10 cellular contexts compared by ENCODE assay signal in genomic region chr2:26971911-26972786, GRCh38. TPM values are rescaled to one million over a fixed set of nuclear protein-coding genes. Genes with fewer than 3 reads are reported as not detected.
DNase-seq lines count a peak whose midpoint lies in the region; ATAC-seq, FAIRE-seq and TF ChIP-seq lines count a peak whose summit lies in the region.
"Had no signal": no experiment of that assay in that cellular context is flagged by ENCODE, and none has a peak within 500 bp of the region (broad histone marks: within the 10 kb centered on the region; RNA-seq: fewer than 3 reads in every experiment).

No MANE protein-coding gene starts in this region.

- H3K4me2 ChIP-seq in astrocyte (ENCODE audit: low read length) (peak overlapping the region; percentile 85), keratinocyte (ENCODE audit: control insufficient read depth, extremely low read depth, insufficient read depth, low read depth, low read length) (peak overlapping the region; percentile 81)

- dilution Hi-C loops in keratinocyte (cut with MboI; ENCODE audit: extremely low pct_ligation_motif_present, low sequenced_read_pairs), result no loop called here

- H3K9me3 ChIP-seq in cardiac muscle cell (ENCODE audit: low read depth), result no peaks in the 10 kb centered on the region
- no peaks in the 10 kb centered on the region for H3K9me3 ChIP-seq in astrocyte (ENCODE audit: insufficient read depth, low read depth, low read length)
- H3K9me3 ChIP-seq in keratinocyte (ENCODE audit: control insufficient read depth, low read depth, low read length), result no peaks in the 10 kb centered on the region
- no peaks in the 10 kb centered on the region for H3K9me3 ChIP-seq in thymus (ENCODE audit: control insufficient read depth)
- no peaks in the 10 kb centered on the region for H3K9me3 ChIP-seq in ovary

- peak overlapping the region; percentile 7 for H3K27ac Mint-ChIP-seq in astrocyte (ENCODE audit: unreplicated experiment)

- DNase-seq in cardiac muscle cell (ENCODE audit: low read depth in 1 of 2, low spot score in 1 of 2), result peak in 1 of 2 donors; percentile 52
- DNase-seq in Right ventricle myocardium inferior (ENCODE audit: missing footprints), result no peak
- DNase-seq in astrocyte (ENCODE audit: low read depth), result no peak
- DNase-seq in keratinocyte (ENCODE audit: low read depth, low spot score), result no peak
- DNase-seq in NCI-H510A (lab: John Stamatoyannopoulos, UW), result no peak
- DNase-seq in ovary, result no peak
- DNase-seq: NCI-H2171 had no signal

- peaks cover 2% of the 10 kb centered on the region for H3K9me3 Mint-ChIP-seq in astrocyte (ENCODE audit: unreplicated experiment)

- no peak for TF ChIP-seq EP300 in ovary (IDR thresholded peaks at IDR 0.05)

- no peaks in the 10 kb centered on the region for H3K36me3 ChIP-seq in cardiac muscle cell
- H3K36me3 ChIP-seq in astrocyte (ENCODE audit: insufficient read depth, low read length), result no peaks in the 10 kb centered on the region
- H3K36me3 ChIP-seq in keratinocyte (ENCODE audit: control insufficient read depth in 2 of 2, extremely low read depth in 1 of 2, insufficient read depth in 2 of 2, low read length in 2 of 2), result no peaks in the 10 kb centered on the region
- no peaks in the 10 kb centered on the region for H3K36me3 ChIP-seq in thymus (ENCODE audit: control insufficient read depth, insufficient read depth)
- H3K36me3 ChIP-seq in ovary, result no peaks in the 10 kb centered on the region

- FAIRE-seq in astrocyte (lab: Jason Lieb, UNC) (no peak), keratinocyte (lab: Jason Lieb, UNC) (peak; percentile 39)
- FAIRE-seq: GM18507 had no signal

- H3K36me3 Mint-ChIP-seq in astrocyte (ENCODE audit: low read depth, unreplicated experiment), result peaks cover 3% of the 10 kb centered on the region

- no peak overlapping the region for H3K9ac ChIP-seq in astrocyte (ENCODE audit: low read length)
- peak overlapping the region; percentile 60 for H3K9ac ChIP-seq in keratinocyte (ENCODE audit: control insufficient read depth, extremely low read depth, insufficient read depth, low read length)

- H3K27me3 ChIP-seq in cardiac muscle cell (peaks cover 20% of the 10 kb centered on the region), astrocyte (ENCODE audit: insufficient read depth, low read length) (peaks cover 9% of the 10 kb centered on the region), keratinocyte (ENCODE audit: control insufficient read depth, extremely low read depth, insufficient read depth, low read length) (peaks cover 8% of the 10 kb centered on the region), thymus (ENCODE audit: control insufficient read depth, insufficient read depth) (peaks cover 36% of the 10 kb centered on the region), ovary (no peaks in the 10 kb centered on the region)

- H3K4me1 ChIP-seq in cardiac muscle cell (ENCODE audit: low read depth) (peaks cover 51% of the 10 kb centered on the region), astrocyte (ENCODE audit: insufficient read depth, low read length) (peaks cover 24% of the 10 kb centered on the region), keratinocyte (ENCODE audit: control insufficient read depth, extremely low read depth, insufficient read depth, low read length) (peaks cover 24% of the 10 kb centered on the region), thymus (ENCODE audit: control insufficient read depth, insufficient read depth, low read length) (peaks cover 3% of the 10 kb centered on the region), ovary (ENCODE audit: insufficient read depth) (peaks cover 4% of the 10 kb centered on the region)

- TF ChIP-seq CTCF in cardiac muscle cell (IDR thresholded peaks at IDR 0.05; ENCODE audit: low read depth, low read length) (no peak), astrocyte (IDR thresholded peaks at IDR 0.05; ENCODE audit: insufficient read depth, low read depth, low read length) (no peak), keratinocyte (optimal IDR thresholded peaks at IDR 0.05 in 1 of 3, IDR thresholded peaks at IDR 0.05 in 1 of 3, conservative IDR thresholded peaks at IDR 0.05 in 1 of 3; ENCODE audit: extremely low read depth in 1 of 3, insufficient read depth in 2 of 3, low read length in 3 of 3) (no peak), ovary (IDR thresholded peaks at IDR 0.05) (no peak)

- 93% methylated on average over 9 of the region's 9 CpGs for WGBS in thymus
- 52 to 55% (median 54%) methylated on average over 9 of the region's 9 CpGs for WGBS in ovary, 3 donors

- ATAC-seq in Right ventricle myocardium inferior, result no peak
- no peak for ATAC-seq in GM21825 (IDR thresholded peaks at IDR 0.05; ENCODE audit: unreplicated experiment)

- H3K9me1 ChIP-seq in keratinocyte (ENCODE audit: control insufficient read depth, extremely low read depth, insufficient read depth, low read length), result no peaks in the 10 kb centered on the region

- peaks cover 3% of the 10 kb centered on the region for H3K79me2 ChIP-seq in astrocyte (ENCODE audit: insufficient read depth, low read length)
- peaks cover 4% of the 10 kb centered on the region for H3K79me2 ChIP-seq in keratinocyte (ENCODE audit: control insufficient read depth, insufficient read depth, low read length)

- peak overlapping the region; percentile 94 for H3K4me3 Mint-ChIP-seq in astrocyte (ENCODE audit: unreplicated experiment)

- H3K27me3 Mint-ChIP-seq in astrocyte (ENCODE audit: low read depth, unreplicated experiment), result peaks cover 17% of the 10 kb centered on the region

- H3K4me1 Mint-ChIP-seq in astrocyte (ENCODE audit: low read depth, unreplicated experiment), result peaks cover 24% of the 10 kb centered on the region

- H3K4me3 ChIP-seq in cardiac muscle cell, result peak overlapping the region; percentile 91
- no peak overlapping the region for H3K4me3 ChIP-seq in astrocyte (ENCODE audit: insufficient read depth, low read depth, low read length)
- peak overlapping the region; percentile 59 to 83 (median 80) for H3K4me3 ChIP-seq in keratinocyte (ENCODE audit: control insufficient read depth in 2 of 3, extremely low read depth in 1 of 3, insufficient read depth in 2 of 3, low read depth in 1 of 3, low read length in 3 of 3)
- H3K4me3 ChIP-seq in thymus (ENCODE audit: low read length), result no peak overlapping the region
- H3K4me3 ChIP-seq in ovary, result no peak overlapping the region

- TF ChIP-seq POLR2A in ovary (IDR thresholded peaks at IDR 0.05), result no peak

- H4K20me1 ChIP-seq in astrocyte (ENCODE audit: insufficient read depth, low read length) (peaks cover 35% of the 10 kb centered on the region), keratinocyte (ENCODE audit: control insufficient read depth, extremely low read depth, insufficient read depth, low read length) (no peaks in the 10 kb centered on the region)

- H3K27ac ChIP-seq in cardiac muscle cell, result peak overlapping the region; percentile 70
- no peak overlapping the region for H3K27ac ChIP-seq in astrocyte (ENCODE audit: low read depth, low read length)
- peak overlapping the region; percentile 61 for H3K27ac ChIP-seq in keratinocyte (ENCODE audit: control insufficient read depth, insufficient read depth, low read length)
- peak overlapping the region; percentile 2 for H3K27ac ChIP-seq in thymus (ENCODE audit: low read depth)
- peak overlapping the region in 1 of 2 donors; percentile 89 for H3K27ac ChIP-seq in ovary

- H2AFZ ChIP-seq in astrocyte (ENCODE audit: low read depth, low read length) (no peak overlapping the region), keratinocyte (ENCODE audit: control insufficient read depth, low read length) (peak overlapping the region; percentile 79)

- intact Hi-C loops in Right ventricle myocardium inferior (cut with DNase I), result loop anchor here (2.0 to 5.0 kb wide), 2 partner anchors 45 to 240 kb away; partner anchors contain the start of genes ATRAID and SLC5A6
- intact Hi-C loops in ovary (cut with DNase I), result loop anchor here in 2 of 4 donors (10.0 kb wide), 1 partner anchor 113 kb away; the partner anchor contains the start of gene KHK (in 2 of the 2)

RNA-seq across cellular contexts. Expression of gene MAPRE3, which starts 1.7 kb away (rescaled TPM):
- 75.9 and 143 TPM in 2 replicates for total RNA-seq in cardiac muscle cell
- polyA plus RNA-seq in cardiac muscle cell, result 212 TPM in 2 replicates
- 58.9 TPM for total RNA-seq in Right ventricle myocardium inferior
- total RNA-seq in astrocyte, result 27.0 and 29.0 TPM in 2 replicates
- 12.6 to 16.5 TPM (median 15.0 TPM) in 3 replicates for polyA plus RNA-seq in keratinocyte
- 9.8 TPM for polyA plus RNA-seq in keratinocyte (2011; ENCODE audit: low read depth)
- 14.1 and 18.2 TPM in 2 replicates for polyA plus RNA-seq in keratinocyte (2011; cell fraction: cytosol; rRNA removed)
- polyA plus RNA-seq in keratinocyte (2011; cell fraction: nucleus; rRNA removed), result 37.4 and 54.1 TPM in 2 replicates
- 16.0 and 24.0 TPM in 2 replicates for polyA plus RNA-seq in keratinocyte (2012; ENCODE audit: low replicate concordance)
- 9.5 to 14.1 TPM (median 11.7 TPM) in 3 replicates for polyA minus RNA-seq in keratinocyte
- 15.5 TPM for polyA minus RNA-seq in keratinocyte (2011; cell fraction: cytosol; rRNA and poly(A)+ RNA removed)
- polyA minus RNA-seq in keratinocyte (2011; cell fraction: nucleus; rRNA and poly(A)+ RNA removed), result 7.5 and 11.4 TPM in 2 replicates
- 17.0 TPM for polyA plus RNA-seq in thymus
- 10 to 100 TPM; 23.8 to 51.8 (median 34.0) TPM for total RNA-seq in ovary
- 10 to 100 TPM; 34.3 to 45.4 TPM for polyA plus RNA-seq in ovary

Comparison
In these comparisons a context has a peak if more than half of its experiments do, and no peak if none do; other contexts are left out.
1. H3K4me3 ChIP-seq: peak in cardiac muscle cell (single experiment) and keratinocyte (3 of 3); none in astrocyte (single experiment), thymus (single experiment) and ovary (single experiment).